In the genomic region with DNA sequence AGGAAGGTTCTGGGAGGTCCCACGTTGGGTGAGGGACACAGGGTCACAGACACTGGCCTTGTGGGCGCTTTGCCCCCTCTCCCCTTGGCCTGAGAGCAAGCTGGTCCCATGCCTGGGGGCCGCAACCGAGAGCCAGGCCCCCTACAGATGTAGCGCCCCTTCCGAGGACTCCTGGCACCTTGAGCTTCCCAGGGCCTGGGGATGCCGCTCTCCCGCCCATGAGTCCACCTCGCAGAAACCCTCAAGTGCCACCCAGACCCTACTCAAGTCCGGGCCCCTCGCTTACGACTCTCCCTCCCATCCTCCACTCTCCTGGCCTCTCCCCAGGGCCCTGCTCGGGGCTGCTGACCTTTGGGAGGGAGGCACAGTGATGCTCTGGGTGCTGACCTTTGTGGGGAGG, we compare ENCODE assay signal across 26 cellular contexts.
"Had no signal": no experiment of that assay in that cellular context is flagged by ENCODE, and none has a peak within 500 bp of the region (broad histone marks: within the 10 kb centered on the region; RNA-seq: fewer than 3 reads in every experiment).

No MANE protein-coding gene starts in this region.

- H3K4me3 Mint-ChIP-seq: activated B cell treated with CpG ODN at 0.5 μM for 24 hours; activated CD4-positive, alpha-beta memory T cell treated with anti-CD3 and anti-CD28 coated beads, Interleukin-2, amount 10 ng/mL, durations not matched to agents 7 days and 5 days; activated naive CD4-positive, alpha-beta T cell treated with anti-CD3 and anti-CD28 coated beads, Interleukin-2, amount 10 ng/mL, durations not matched to agents 7 days and 5 days; activated naive CD8-positive, alpha-beta T cell treated with anti-CD3 and anti-CD28 coated beads, Interleukin-2, amount 10 ng/mL, durations not matched to agents 7 days and 5 days; activated T-cell treated with anti-CD3 and anti-CD28 coated beads, Interleukin-2, amount 50 U/mL, for 72 hours had no signal

- ATAC-seq: activated T-cell treated with anti-CD3 and anti-CD28 coated beads, Interleukin-2, amount 50 U/mL, for 72 hours; body of pancreas had no signal

- FAIRE-seq: bronchial epithelial cell, TTC549 had no signal

- H3K27me3 ChIP-seq: ascending aorta, body of pancreas, Peyer's patch had no signal

- H3K27ac ChIP-seq: ascending aorta, body of pancreas, Peyer's patch, RWPE1 had no signal

- DNase-seq: activated B cell treated with CpG ODN at 0.5 μM for 24 hours; activated CD4-positive, alpha-beta memory T cell treated with anti-CD3 and anti-CD28 coated beads, Interleukin-2, amount 10 ng/mL, durations not matched to agents 7 days and 5 days; activated CD4-positive, alpha-beta T cell treated with anti-CD3 and anti-CD28 coated beads for 1 hour; activated CD4-positive, alpha-beta T cell treated with anti-CD3 and anti-CD28 coated beads, Interleukin-2, amount 50 U/mL, for 1 hour; activated gamma-delta T cell treated with Interleukin-2 at 50 U/mL for 16 hours; activated naive CD4-positive, alpha-beta T cell treated with anti-CD3 and anti-CD28 coated beads, Interleukin-2, amount 10 ng/mL, durations not matched to agents 7 days and 5 days; activated naive CD8-positive, alpha-beta T cell treated with anti-CD3 and anti-CD28 coated beads, Interleukin-2, amount 10 ng/mL, durations not matched to agents 7 days and 5 days; activated T-cell treated with anti-CD3 and anti-CD28 coated beads, Interleukin-2, amount 50 U/mL, for 72 hours; body of pancreas; Kasumi-1; KBM-7; NCI-H1105 treated with DMSO at 0.1 percent for 48 hours; NCI-H146; NCI-H187 treated with DMSO at 0.1 percent for 48 hours; NCI-H2081 treated with DMSO at 0.1 percent for 48 hours; NCI-H446; NCI-H524; Peyer's patch; SHP77 treated with DMSO at 0.1 percent for 48 hours; T-helper 2 cell; T1000 had no signal

- H3K4me3 ChIP-seq: ascending aorta, body of pancreas, Peyer's patch had no signal

- H3K36me3 ChIP-seq: ascending aorta, Peyer's patch had no signal

- H3K27me3 Mint-ChIP-seq: activated B cell treated with CpG ODN at 0.5 μM for 24 hours; activated CD4-positive, alpha-beta memory T cell treated with anti-CD3 and anti-CD28 coated beads, Interleukin-2, amount 10 ng/mL, durations not matched to agents 7 days and 5 days; activated naive CD4-positive, alpha-beta T cell treated with anti-CD3 and anti-CD28 coated beads, Interleukin-2, amount 10 ng/mL, durations not matched to agents 7 days and 5 days; activated naive CD8-positive, alpha-beta T cell treated with anti-CD3 and anti-CD28 coated beads, Interleukin-2, amount 10 ng/mL, durations not matched to agents 7 days and 5 days had no signal

- H3K4me1 ChIP-seq: ascending aorta, body of pancreas, Peyer's patch had no signal

- H3K9me3 ChIP-seq: ascending aorta, body of pancreas, Peyer's patch had no signal

- H3K9me3 Mint-ChIP-seq: activated B cell treated with CpG ODN at 0.5 μM for 24 hours; activated CD4-positive, alpha-beta memory T cell treated with anti-CD3 and anti-CD28 coated beads, Interleukin-2, amount 10 ng/mL, durations not matched to agents 7 days and 5 days; activated naive CD4-positive, alpha-beta T cell treated with anti-CD3 and anti-CD28 coated beads, Interleukin-2, amount 10 ng/mL, durations not matched to agents 7 days and 5 days; activated naive CD8-positive, alpha-beta T cell treated with anti-CD3 and anti-CD28 coated beads, Interleukin-2, amount 10 ng/mL, durations not matched to agents 7 days and 5 days; activated T-cell treated with anti-CD3 and anti-CD28 coated beads, Interleukin-2, amount 50 U/mL, for 72 hours; activated T-helper 2 cell treated with anti-CD3 and anti-CD28 coated beads, Interferon-gamma antibody, Interleukin-2, Interleukin-4, amounts not matched to agents 10 μg/mL and 5 μg/mL and 100 μg/mL, durations not matched to agents 14 hours and 24 hours and 36 hours had no signal

- H3K36me3 Mint-ChIP-seq: activated naive CD4-positive, alpha-beta T cell treated with anti-CD3 and anti-CD28 coated beads, Interleukin-2, amount 10 ng/mL, durations not matched to agents 7 days and 5 days; activated naive CD8-positive, alpha-beta T cell treated with anti-CD3 and anti-CD28 coated beads, Interleukin-2, amount 10 ng/mL, durations not matched to agents 7 days and 5 days had no signal

- H3K4me1 Mint-ChIP-seq: activated B cell treated with CpG ODN at 0.5 μM for 24 hours; activated CD4-positive, alpha-beta memory T cell treated with anti-CD3 and anti-CD28 coated beads, Interleukin-2, amount 10 ng/mL, durations not matched to agents 7 days and 5 days; activated naive CD4-positive, alpha-beta T cell treated with anti-CD3 and anti-CD28 coated beads, Interleukin-2, amount 10 ng/mL, durations not matched to agents 7 days and 5 days had no signal

- H3K27ac Mint-ChIP-seq: activated B cell treated with CpG ODN at 0.5 μM for 24 hours; activated CD4-positive, alpha-beta memory T cell treated with anti-CD3 and anti-CD28 coated beads, Interleukin-2, amount 10 ng/mL, durations not matched to agents 7 days and 5 days; activated naive CD4-positive, alpha-beta T cell treated with anti-CD3 and anti-CD28 coated beads, Interleukin-2, amount 10 ng/mL, durations not matched to agents 7 days and 5 days; activated naive CD8-positive, alpha-beta T cell treated with anti-CD3 and anti-CD28 coated beads, Interleukin-2, amount 10 ng/mL, durations not matched to agents 7 days and 5 days; activated T-cell treated with anti-CD3 and anti-CD28 coated beads, Interleukin-2, amount 50 U/mL, for 72 hours; activated T-helper 2 cell treated with anti-CD3 and anti-CD28 coated beads, Interferon-gamma antibody, Interleukin-2, Interleukin-4, amounts not matched to agents 10 μg/mL and 5 μg/mL and 100 μg/mL, durations not matched to agents 14 hours and 24 hours and 36 hours had no signal
